In the genomic region with DNA sequence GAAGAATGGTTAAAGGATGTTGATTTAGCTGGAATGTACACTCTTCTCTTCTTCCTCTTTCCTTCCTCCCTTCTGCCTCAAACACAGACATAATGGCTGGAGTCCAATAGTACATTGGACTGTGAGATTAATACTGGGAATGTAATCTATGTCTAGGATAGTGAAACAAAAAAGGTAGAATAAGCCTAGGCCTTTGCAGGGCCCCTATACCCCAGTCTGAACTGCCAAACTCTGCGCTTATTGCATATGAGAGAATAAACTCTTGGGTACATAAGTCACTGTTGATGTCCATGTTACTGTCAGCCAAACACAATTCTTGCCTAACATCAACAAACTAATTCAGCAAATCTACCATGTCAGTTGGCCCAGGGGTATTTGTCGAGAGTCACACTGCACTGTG, we compare ENCODE assay signal across 32 cellular contexts.
"Had no signal": no experiment of that assay in that cellular context is flagged by ENCODE, and none has a peak within 500 bp of the region (broad histone marks: within the 10 kb centered on the region; RNA-seq: fewer than 3 reads in every experiment).

No MANE protein-coding gene starts in this region.

- H3K9me3 ChIP-seq: ascending aorta had no signal

- H3K27me3 ChIP-seq: ascending aorta, cardiac muscle cell had no signal

- DNase-seq: activated B cell treated with CpG ODN at 0.5 μM for 24 hours; activated CD4-positive, alpha-beta memory T cell treated with anti-CD3 and anti-CD28 coated beads for 36 hours; activated CD4-positive, alpha-beta T cell treated with anti-CD3 and anti-CD28 coated beads for 4 hours; activated CD4-positive, alpha-beta T cell treated with anti-CD3 and anti-CD28 coated beads, Interleukin-2, amount 10 ng/mL, durations not matched to agents 24 days and 14 days; activated CD4-positive, alpha-beta T cell treated with anti-CD3 and anti-CD28 coated beads, Interleukin-2, amount 50 U/mL, for 1 hour; activated CD4-positive, alpha-beta T cell treated with anti-CD3 and anti-CD28 coated beads, Interleukin-2, amount 50 U/mL, for 4 hours; activated CD4-positive, CD25-positive, alpha-beta regulatory T cell treated with anti-CD3 and anti-CD28 coated beads, Interleukin-2, amount 50 U/mL, for 72 hours; activated CD8-positive, alpha-beta memory T cell treated with anti-CD3 and anti-CD28 coated beads, Interleukin-2, amount 50 U/mL, for 4 hours; activated CD8-positive, alpha-beta T cell treated with anti-CD3 and anti-CD28 coated beads for 36 hours; activated effector memory CD4-positive, alpha-beta T cell treated with anti-CD3 and anti-CD28 coated beads, Interleukin-2, amount 50 U/mL, for 16 hours; activated gamma-delta T cell treated with Interleukin-2 at 50 U/mL for 16 hours; activated naive CD4-positive, alpha-beta T cell; activated naive CD4-positive, alpha-beta T cell treated with anti-CD3 and anti-CD28 coated beads for 36 hours; activated naive CD8-positive, alpha-beta T cell treated with anti-CD3 and anti-CD28 coated beads, Interleukin-2, amount 10 ng/mL, durations not matched to agents 7 days and 5 days; activated naive CD8-positive, alpha-beta T cell treated with anti-CD3 and anti-CD28 coated beads, Interleukin-2, amount 50 U/mL, for 24 hours; activated T-cell treated with anti-CD3 and anti-CD28 coated beads for 4 hours; activated T-cell treated with anti-CD3 and anti-CD28 coated beads, Interleukin-2, amount 50 U/mL, for 1 hour; activated T-cell treated with anti-CD3 and anti-CD28 coated beads, Interleukin-2, amount 50 U/mL, for 4 hours; activated T-cell treated with anti-CD3 and anti-CD28 coated beads, Interleukin-2, amount 50 U/mL, for 72 hours; amygdala; anterior cingulate cortex; caudate nucleus; cerebellar nuclear complex; T-helper 1 cell; T-helper 2 cell; T-helper 9 cell had no signal

- H3K36me3 ChIP-seq: ascending aorta, cardiac muscle cell had no signal

- FAIRE-seq: bronchial epithelial cell, TTC549 had no signal

- H3K4me3 ChIP-seq: ascending aorta, cardiac muscle cell had no signal

- ATAC-seq: activated CD8-positive, alpha-beta T cell treated with anti-CD3 and anti-CD28 coated beads for 36 hours; activated naive CD8-positive, alpha-beta T cell treated with anti-CD3 and anti-CD28 coated beads, Interleukin-2, amount 50 U/mL, for 24 hours; activated T-cell treated with anti-CD3 and anti-CD28 coated beads, Interleukin-2, amount 50 U/mL, for 4 hours; activated T-cell treated with anti-CD3 and anti-CD28 coated beads, Interleukin-2, amount 50 U/mL, for 72 hours; activated T-helper 17 cell treated with anti-CD3 and anti-CD28 coated beads, Interleukin-2, amount 50 U/mL, for 72 hours had no signal

- H3K27ac ChIP-seq: ascending aorta, cardiac muscle cell, VCaP had no signal
